ENCODE assay signal across 14 cellular contexts in genomic region chr2:11027195-11027594, GRCh38.
DNase-seq lines count a peak whose midpoint lies in the region; ATAC-seq and TF ChIP-seq lines count a peak whose summit lies in the region.
"Had no signal": no experiment of that assay in that cellular context is flagged by ENCODE, and none has a peak within 500 bp of the region (broad histone marks: within the 10 kb centered on the region; RNA-seq: fewer than 3 reads in every experiment).

No MANE protein-coding gene starts in this region.

- no peak overlapping the region for H2BK15ac ChIP-seq in neuronal stem cell (ENCODE audit: low read length)

- H3K4ac ChIP-seq in neuronal stem cell (ENCODE audit: low read length): no peak overlapping the region

- H3K27me3 ChIP-seq in right atrium auricular region (no peaks in the 10 kb centered on the region), stomach (no peaks in the 10 kb centered on the region), neuronal stem cell (ENCODE audit: control insufficient read depth in 3 of 3, insufficient read depth in 3 of 3, low read depth in 1 of 3, low read length in 3 of 3) (peaks cover 0 to 4% (median 0%) of the 10 kb centered on the region in 3 experiments)

- no peak overlapping the region for H2BK120ac ChIP-seq in neuronal stem cell (ENCODE audit: low read depth, low read length)

- H3K9me3 ChIP-seq in right atrium auricular region (no peaks in the 10 kb centered on the region), stomach (no peaks in the 10 kb centered on the region), neuronal stem cell (replicated peaks in 1 of 2; ENCODE audit: control insufficient read depth in 2 of 2, insufficient read depth in 1 of 2, low read depth in 1 of 2, low read length in 2 of 2) (no peaks in the 10 kb centered on the region)
- H3K9me3 ChIP-seq: HAP-1 had no signal

- no peak overlapping the region for H2BK5ac ChIP-seq in neuronal stem cell (ENCODE audit: low read length)

- H3K4me1 ChIP-seq in right atrium auricular region (no peaks in the 10 kb centered on the region), stomach (peaks cover 0 to 7% (median 5%) of the 10 kb centered on the region in 4 donors), neuronal stem cell (ENCODE audit: control insufficient read depth in 2 of 2, insufficient read depth in 1 of 2, low read depth in 1 of 2, low read length in 2 of 2) (no peaks in the 10 kb centered on the region)
- H3K4me1 ChIP-seq: HAP-1 had no signal

- H3K79me1 ChIP-seq in neuronal stem cell (ENCODE audit: low read depth, low read length): no peaks in the 10 kb centered on the region

- H3K9ac ChIP-seq in neuronal stem cell (ENCODE audit: low read depth, low read length, poor library complexity): no peak overlapping the region

- no peak overlapping the region for H2AFZ ChIP-seq in neuronal stem cell (ENCODE audit: low read length)

- no peak overlapping the region for H2AK5ac ChIP-seq in neuronal stem cell (ENCODE audit: low read depth, low read length)

- no peak overlapping the region for H3K4me2 ChIP-seq in neuronal stem cell (ENCODE audit: insufficient read depth, low read length, poor library complexity, severe bottlenecking)

- no peak overlapping the region for H2BK12ac ChIP-seq in neuronal stem cell (ENCODE audit: low read length)

- H4K8ac ChIP-seq in neuronal stem cell (ENCODE audit: low read depth, low read length): no peak overlapping the region

- ATAC-seq in left ventricle myocardium superior (no peak), HG02938 (IDR thresholded peaks at IDR 0.05; ENCODE audit: unreplicated experiment) (no peak)

- no peaks in the 10 kb centered on the region for H3K36me3 ChIP-seq in right atrium auricular region
- H3K36me3 ChIP-seq in stomach: no peaks in the 10 kb centered on the region
- H3K36me3 ChIP-seq in neuronal stem cell (replicated peaks in 1 of 2; ENCODE audit: control insufficient read depth in 2 of 2, insufficient read depth in 2 of 2, low read length in 2 of 2): no peaks in the 10 kb centered on the region
- H3K36me3 ChIP-seq: HAP-1 had no signal

- H3K27ac ChIP-seq in right atrium auricular region (no peak overlapping the region), stomach (no peak overlapping the region), neuronal stem cell (replicated peaks; ENCODE audit: low read length) (no peak overlapping the region)

- 83 to 95% (median 94%) methylated on average over 7 of the region's 7 CpGs for WGBS in stomach, 5 donors
- WGBS in neuronal stem cell (ENCODE audit: extremely low coverage in 2 of 2, insufficient read length in 2 of 2, insufficient replicate concordance in 1 of 2), 2 donors: no CpG with 5 or more reads among the region's 7 CpGs

- no peak overlapping the region for H3K18ac ChIP-seq in neuronal stem cell (ENCODE audit: low read length)

- no peak overlapping the region for H3K23ac ChIP-seq in neuronal stem cell (ENCODE audit: low read depth, low read length, poor library complexity)

- no peak overlapping the region for H4K91ac ChIP-seq in neuronal stem cell (ENCODE audit: low read depth, low read length, poor library complexity)

- intact Hi-C loops in left ventricle myocardium superior (cut with micrococcal nuclease) (no loop called here), stomach (cut with DNase I; ENCODE audit: low total_unique reads) (no loop called here)

- no peak for TF ChIP-seq POLR2A in stomach (IDR thresholded peaks at IDR 0.05)

- TF ChIP-seq EP300 in stomach (IDR thresholded peaks at IDR 0.05): no peak

- H3K4me3 ChIP-seq in right atrium auricular region (no peak overlapping the region), stomach (no peak overlapping the region), neuronal stem cell (ENCODE audit: low read length in 2 of 2) (no peak overlapping the region)
- H3K4me3 ChIP-seq: HAP-1 had no signal

- DNase-seq in right atrium auricular region (ENCODE audit: low spot score) (peak; percentile 30), left ventricle myocardium superior (no peak), islet precursor cell (peak; percentile 27), stomach (peak; percentile 7), neuronal stem cell (ENCODE audit: low spot score) (no peak)
- DNase-seq: C1 segment of cervical spinal cord; Calu3; CD4-positive, alpha-beta memory T cell; COR-L47; DND-41; GOT3; HFFc6 had no signal

- no peak overlapping the region for H3K14ac ChIP-seq in neuronal stem cell (ENCODE audit: low read length)

- TF ChIP-seq CTCF in right atrium auricular region (IDR thresholded peaks at IDR 0.05) (no peak), stomach (IDR thresholded peaks at IDR 0.05) (no peak)

Comparison
In these comparisons a context has a peak if more than half of its experiments do, and no peak if none do; other contexts are left out.
1. DNase-seq: peak in right atrium auricular region (single experiment), islet precursor cell (single experiment) and stomach (single experiment); none in left ventricle myocardium superior (single experiment) and neuronal stem cell (single experiment).